17 cellular contexts compared by ENCODE assay signal in genomic region chr18:9811978-9812377, GRCh38.
"Had no signal": no experiment of that assay in that cellular context is flagged by ENCODE, and none has a peak within 500 bp of the region (broad histone marks: within the 10 kb centered on the region; RNA-seq: fewer than 3 reads in every experiment).

No MANE protein-coding gene starts in this region.

- H3K9me3 ChIP-seq: colonic mucosa, psoas muscle, sigmoid colon, thyroid gland had no signal

- H3K36me3 Mint-ChIP-seq: naive thymus-derived CD4-positive, alpha-beta T cell had no signal

- H3K4me3 ChIP-seq: colonic mucosa, hepatocyte, psoas muscle, sigmoid colon, skin epidermis, thyroid gland had no signal

- H3K4me3 Mint-ChIP-seq: naive thymus-derived CD4-positive, alpha-beta T cell; nephron progenitor cell; stimulated activated naive B cell treated with anti-CD40 and anti-IgM and Interleukin-4, amounts not matched to agents 10 μg/mL and 1 μg/mL and 100 μg/mL, for 72 hours; stimulated activated naive CD8-positive, alpha-beta T cell treated with anti-CD3 and anti-CD28 coated beads, Interleukin-15, amount 100 ng/mL, for 72 hours had no signal

- H3K4me2 ChIP-seq: hepatocyte had no signal

- H3K27me3 Mint-ChIP-seq: stimulated activated naive B cell treated with anti-CD40 and anti-IgM and Interleukin-4, amounts not matched to agents 10 μg/mL and 1 μg/mL and 100 μg/mL, for 72 hours; stimulated activated naive CD8-positive, alpha-beta T cell treated with anti-CD3 and anti-CD28 coated beads, Interleukin-15, amount 100 ng/mL, for 72 hours had no signal

- H3K9me3 Mint-ChIP-seq: naive thymus-derived CD4-positive, alpha-beta T cell; stimulated activated naive B cell treated with anti-CD40 and anti-IgM and Interleukin-4, amounts not matched to agents 10 μg/mL and 1 μg/mL and 100 μg/mL, for 72 hours; stimulated activated naive CD8-positive, alpha-beta T cell treated with anti-CD3 and anti-CD28 coated beads, Interleukin-15, amount 100 ng/mL, for 72 hours had no signal

- H2AFZ ChIP-seq: hepatocyte had no signal

- H3K4me1 ChIP-seq: colonic mucosa had no signal

- H3K27ac Mint-ChIP-seq: naive thymus-derived CD4-positive, alpha-beta T cell; nephron progenitor cell; stimulated activated naive B cell treated with anti-CD40 and anti-IgM and Interleukin-4, amounts not matched to agents 10 μg/mL and 1 μg/mL and 100 μg/mL, for 72 hours; stimulated activated naive CD8-positive, alpha-beta T cell treated with anti-CD3 and anti-CD28 coated beads, Interleukin-15, amount 100 ng/mL, for 72 hours had no signal

- H3K36me3 ChIP-seq: colonic mucosa, thyroid gland had no signal

- H3K27me3 ChIP-seq: colonic mucosa, hepatocyte, sigmoid colon, thyroid gland had no signal

- DNase-seq: colonic mucosa; dermis blood vessel endothelial cell; foreskin melanocyte; head of caudate nucleus; kidney glomerular epithelial cell; naive thymus-derived CD4-positive, alpha-beta T cell; nephron progenitor cell; psoas muscle; retina; sigmoid colon; stimulated activated CD4-positive, alpha-beta T cell treated with anti-CD3 and anti-CD28 coated beads, Interleukin-2, amount 100 ng/mL, for 24 hours; stimulated activated CD4-positive, alpha-beta T cell treated with anti-CD3 and anti-CD28 coated beads, Interleukin-4, amount 100 ng/mL, for 4 hours; stimulated activated naive B cell treated with anti-CD40 and anti-IgM and Interleukin-4, amounts not matched to agents 10 μg/mL and 1 μg/mL and 100 μg/mL, for 72 hours; stimulated activated naive CD8-positive, alpha-beta T cell treated with anti-CD3 and anti-CD28 coated beads, Interleukin-15, amount 100 ng/mL, for 72 hours; thyroid gland had no signal

- H3K4me1 Mint-ChIP-seq: naive thymus-derived CD4-positive, alpha-beta T cell; stimulated activated naive CD8-positive, alpha-beta T cell treated with anti-CD3 and anti-CD28 coated beads, Interleukin-15, amount 100 ng/mL, for 72 hours had no signal

- ATAC-seq: naive thymus-derived CD4-positive, alpha-beta T cell; psoas muscle; stimulated activated naive B cell treated with anti-CD40 and anti-IgM and Interleukin-4, amounts not matched to agents 10 μg/mL and 1 μg/mL and 100 μg/mL, for 72 hours; stimulated activated naive CD8-positive, alpha-beta T cell treated with anti-CD3 and anti-CD28 coated beads, Interleukin-15, amount 100 ng/mL, for 72 hours had no signal

- H3K27ac ChIP-seq: colonic mucosa, hepatocyte, psoas muscle, skin epidermis, thyroid gland had no signal
